ENCODE assay signal across 1 cellular context in the genomic region with DNA sequence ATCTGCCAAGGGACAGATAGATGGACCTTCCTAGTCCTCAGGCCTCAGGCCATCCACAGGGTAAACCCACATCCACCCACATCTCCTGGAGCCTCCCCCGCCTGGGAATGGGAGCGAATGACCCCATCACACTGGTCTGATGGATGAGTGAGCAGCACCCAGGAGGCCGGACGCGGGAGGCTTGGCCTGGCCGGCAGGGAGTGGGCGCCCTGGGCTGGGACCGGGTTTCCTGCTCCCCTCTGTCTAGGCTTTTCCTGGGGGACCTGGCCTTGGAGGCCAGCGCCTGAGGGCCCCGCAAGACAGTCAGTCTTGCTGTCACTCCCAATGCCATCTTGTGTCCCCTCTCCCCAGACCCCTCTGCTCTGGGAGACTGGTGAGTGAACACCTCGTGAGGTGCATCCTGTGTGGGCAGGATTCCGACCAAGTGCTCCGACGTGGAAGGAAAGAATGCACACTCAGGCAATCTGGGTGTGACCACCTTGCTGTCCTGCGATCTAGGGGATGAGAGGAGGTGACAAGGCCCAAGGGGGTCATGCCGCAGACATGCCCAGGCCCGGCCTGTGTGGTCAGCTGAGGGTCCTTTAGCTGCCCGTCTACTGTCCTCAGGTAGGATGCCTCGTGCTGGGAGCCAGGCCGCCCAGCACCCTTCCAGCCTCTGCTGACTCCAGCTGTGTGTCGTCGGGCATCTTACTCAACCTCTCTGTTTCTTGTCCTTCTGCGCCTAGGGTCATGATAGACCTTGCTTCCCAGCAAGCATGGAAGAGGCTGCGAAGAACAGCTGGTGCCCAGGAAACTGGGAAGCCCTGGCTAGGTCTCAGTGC.
TF ChIP-seq lines count a peak whose summit lies in the region.

No MANE protein-coding gene starts in this region.

TF ChIP-seq in HCT116, 20 proteins besides CTCF, POLR2A, EP300 and RAD21 (continued from another document):
- TF ChIP-seq, protein P1, sequence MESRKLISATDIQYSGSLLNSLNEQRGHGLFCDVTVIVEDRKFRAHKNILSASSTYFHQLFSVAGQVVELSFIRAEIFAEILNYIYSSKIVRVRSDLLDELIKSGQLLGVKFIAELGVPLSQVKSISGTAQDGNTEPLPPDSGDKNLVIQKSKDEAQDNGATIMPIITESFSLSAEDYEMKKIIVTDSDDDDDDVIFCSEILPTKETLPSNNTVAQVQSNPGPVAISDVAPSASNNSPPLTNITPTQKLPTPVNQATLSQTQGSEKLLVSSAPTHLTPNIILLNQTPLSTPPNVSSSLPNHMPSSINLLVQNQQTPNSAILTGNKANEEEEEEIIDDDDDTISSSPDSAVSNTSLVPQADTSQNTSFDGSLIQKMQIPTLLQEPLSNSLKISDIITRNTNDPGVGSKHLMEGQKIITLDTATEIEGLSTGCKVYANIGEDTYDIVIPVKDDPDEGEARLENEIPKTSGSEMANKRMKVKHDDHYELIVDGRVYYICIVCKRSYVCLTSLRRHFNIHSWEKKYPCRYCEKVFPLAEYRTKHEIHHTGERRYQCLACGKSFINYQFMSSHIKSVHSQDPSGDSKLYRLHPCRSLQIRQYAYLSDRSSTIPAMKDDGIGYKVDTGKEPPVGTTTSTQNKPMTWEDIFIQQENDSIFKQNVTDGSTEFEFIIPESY (IDR thresholded peaks at IDR 0.05; ENCODE audit: extremely low read depth, insufficient replicate concordance, low read length) = no peak
- TF ChIP-seq JUND (IDR thresholded peaks at IDR 0.05) (no peak), ZNF274 (IDR thresholded peaks at IDR 0.05; ENCODE audit: low read depth, low read length) (no peak), EZH2phosphoT487 (IDR thresholded peaks at IDR 0.05; ENCODE audit: borderline replicate concordance) (no peak)
